Comparison of ENCODE assay signal across 19 cellular contexts in the genomic region with DNA sequence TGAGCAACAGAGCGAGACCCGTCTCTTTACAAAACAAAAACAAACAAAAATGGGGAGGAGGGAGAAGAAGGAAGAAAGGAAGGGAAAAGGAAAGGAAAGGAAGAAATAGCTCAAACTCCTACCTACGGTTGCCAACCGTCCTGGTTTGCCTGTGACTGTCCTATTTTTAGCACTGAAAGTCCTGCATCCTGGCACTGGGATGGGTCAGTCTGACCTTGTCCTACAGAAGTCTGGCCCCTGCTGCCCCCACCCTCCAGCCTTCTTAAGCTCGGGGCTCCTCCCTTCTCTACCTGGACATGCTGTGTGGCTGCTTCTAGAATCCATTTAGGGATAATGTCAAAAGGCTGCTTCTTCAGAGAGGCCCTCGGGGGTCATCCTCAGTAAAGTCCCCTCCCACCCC. TPM values are rescaled to one million over a fixed set of nuclear protein-coding genes. Genes with fewer than 3 reads are reported as not detected.
DNase-seq lines count a peak whose midpoint lies in the region; ATAC-seq lines count a peak whose summit lies in the region.
"Had no signal": no experiment of that assay in that cellular context is flagged by ENCODE, and none has a peak within 500 bp of the region (broad histone marks: within the 10 kb centered on the region; RNA-seq: fewer than 3 reads in every experiment).

No MANE protein-coding gene starts in this region.

- no peaks in the 10 kb centered on the region for H3K27me3 Mint-ChIP-seq in T-helper 1 cell treated with Interleukin-12 subunit alpha and Interleukin-12 subunit beta and Interleukin-4 antibody, amounts not matched to agents 30 μg/mL and 1 μg/mL, for 36 hours (ENCODE audit: low read depth)
- no peaks in the 10 kb centered on the region for H3K27me3 Mint-ChIP-seq in activated T-helper 1 cell treated with anti-CD3 and anti-CD28 coated beads, Interleukin-12 subunit alpha, Interleukin-12 subunit beta, Interleukin-2, Interleukin-4 antibody, amounts not matched to agents 30 ng/mL and 10 ng/mL and 1 ng/mL, durations not matched to agents 14 hours and 24 hours and 36 hours (ENCODE audit: insufficient read depth)
- H3K27me3 Mint-ChIP-seq in memory B cell = no peaks in the 10 kb centered on the region

- peak overlapping the region; percentile 5; the same call in 1 of the 2 replicates for H3K9ac ChIP-seq in BLaER1

- peaks cover 32% of the 10 kb centered on the region for H3K36me3 ChIP-seq in BLaER1

- H3K4me3 Mint-ChIP-seq in T-helper 1 cell treated with Interleukin-12 subunit alpha and Interleukin-12 subunit beta and Interleukin-4 antibody, amounts not matched to agents 30 μg/mL and 1 μg/mL, for 36 hours = peak overlapping the region; percentile 81
- peak overlapping the region; percentile 85 for H3K4me3 Mint-ChIP-seq in activated T-helper 1 cell treated with anti-CD3 and anti-CD28 coated beads, Interleukin-12 subunit alpha, Interleukin-12 subunit beta, Interleukin-2, Interleukin-4 antibody, amounts not matched to agents 30 ng/mL and 10 ng/mL and 1 ng/mL, durations not matched to agents 14 hours and 24 hours and 36 hours
- H3K4me3 Mint-ChIP-seq in memory B cell = peak overlapping the region; percentile 46

- peaks cover 15% of the 10 kb centered on the region; the same call in 1 of the 2 replicates for H4K20me1 ChIP-seq in BLaER1

- ATAC-seq in memory B cell (ENCODE audit: low read depth) (no peak), GM21737 (IDR thresholded peaks at IDR 0.05; ENCODE audit: unreplicated experiment) (no peak), HG02840 (IDR thresholded peaks at IDR 0.05; ENCODE audit: low FRiP score, unreplicated experiment) (no peak)
- ATAC-seq: PC-3, upper lobe of right lung had no signal

- H3K27ac Mint-ChIP-seq in T-helper 1 cell treated with Interleukin-12 subunit alpha and Interleukin-12 subunit beta and Interleukin-4 antibody, amounts not matched to agents 30 μg/mL and 1 μg/mL, for 36 hours = peak overlapping the region; percentile 62
- peak overlapping the region; percentile 77 for H3K27ac Mint-ChIP-seq in activated T-helper 1 cell treated with anti-CD3 and anti-CD28 coated beads, Interleukin-12 subunit alpha, Interleukin-12 subunit beta, Interleukin-2, Interleukin-4 antibody, amounts not matched to agents 30 ng/mL and 10 ng/mL and 1 ng/mL, durations not matched to agents 14 hours and 24 hours and 36 hours
- no peak overlapping the region for H3K27ac Mint-ChIP-seq in memory B cell

- DNase-seq in T-helper 1 cell (no peak), memory B cell (ENCODE audit: low spot score in 2 of 2) (no peak)
- no peak for DNase-seq in activated T-helper 1 cell treated with anti-CD3 and anti-CD28 coated beads, Interleukin-12 subunit alpha, Interleukin-12 subunit beta, Interleukin-2, Interleukin-4 antibody, amounts not matched to agents 30 ng/mL and 10 ng/mL and 1 ng/mL, durations not matched to agents 14 hours and 24 hours and 36 hours (ENCODE audit: low spot score)
- no peak for DNase-seq in activated effector memory CD4-positive, alpha-beta T cell treated with anti-CD3 and anti-CD28 coated beads, Interleukin-2, amount 50 U/mL, for 16 hours
- DNase-seq: caudate nucleus; effector CD8-positive, alpha-beta T cell; MG63; NCI-H2029; NCI-H526; PC-3; spleen; upper lobe of right lung had no signal

- H3K4me1 ChIP-seq in BLaER1 = peaks cover 57% of the 10 kb centered on the region

- no peaks in the 10 kb centered on the region for H3K27me3 ChIP-seq in BLaER1

- H3K9me3 ChIP-seq in BLaER1 = no peaks in the 10 kb centered on the region
- H3K9me3 ChIP-seq: MG63, spleen, upper lobe of right lung had no signal

- H3K9me3 Mint-ChIP-seq in T-helper 1 cell treated with Interleukin-12 subunit alpha and Interleukin-12 subunit beta and Interleukin-4 antibody, amounts not matched to agents 30 μg/mL and 1 μg/mL, for 36 hours = no peaks in the 10 kb centered on the region
- H3K9me3 Mint-ChIP-seq in activated T-helper 1 cell treated with anti-CD3 and anti-CD28 coated beads, Interleukin-12 subunit alpha, Interleukin-12 subunit beta, Interleukin-2, Interleukin-4 antibody, amounts not matched to agents 30 ng/mL and 10 ng/mL and 1 ng/mL, durations not matched to agents 14 hours and 24 hours and 36 hours = no peaks in the 10 kb centered on the region
- peaks cover 1% of the 10 kb centered on the region for H3K9me3 Mint-ChIP-seq in memory B cell

- peaks cover 23% of the 10 kb centered on the region for H3K4me1 Mint-ChIP-seq in T-helper 1 cell treated with Interleukin-12 subunit alpha and Interleukin-12 subunit beta and Interleukin-4 antibody, amounts not matched to agents 30 μg/mL and 1 μg/mL, for 36 hours (ENCODE audit: low read depth)
- peaks cover 39% of the 10 kb centered on the region for H3K4me1 Mint-ChIP-seq in activated T-helper 1 cell treated with anti-CD3 and anti-CD28 coated beads, Interleukin-12 subunit alpha, Interleukin-12 subunit beta, Interleukin-2, Interleukin-4 antibody, amounts not matched to agents 30 ng/mL and 10 ng/mL and 1 ng/mL, durations not matched to agents 14 hours and 24 hours and 36 hours (ENCODE audit: low read depth)
- peaks cover 26% of the 10 kb centered on the region for H3K4me1 Mint-ChIP-seq in memory B cell

- H3K4me2 ChIP-seq in BLaER1 = peak overlapping the region; percentile 97

- H3K36me3 Mint-ChIP-seq in T-helper 1 cell treated with Interleukin-12 subunit alpha and Interleukin-12 subunit beta and Interleukin-4 antibody, amounts not matched to agents 30 μg/mL and 1 μg/mL, for 36 hours (ENCODE audit: low read depth) = peaks cover 11% of the 10 kb centered on the region
- peaks cover 8% of the 10 kb centered on the region for H3K36me3 Mint-ChIP-seq in activated T-helper 1 cell treated with anti-CD3 and anti-CD28 coated beads, Interleukin-12 subunit alpha, Interleukin-12 subunit beta, Interleukin-2, Interleukin-4 antibody, amounts not matched to agents 30 ng/mL and 10 ng/mL and 1 ng/mL, durations not matched to agents 14 hours and 24 hours and 36 hours (ENCODE audit: low read depth)
- peaks cover 16% of the 10 kb centered on the region for H3K36me3 Mint-ChIP-seq in memory B cell

- intact Hi-C loops in activated T-helper 1 cell treated with anti-CD3 and anti-CD28 coated beads, Interleukin-12 subunit alpha, Interleukin-12 subunit beta, Interleukin-2, Interleukin-4 antibody, amounts not matched to agents 30 ng/mL and 10 ng/mL and 1 ng/mL, durations not matched to agents 14 hours and 24 hours and 36 hours (cut with micrococcal nuclease) = loop anchor here (2.0 kb wide), 1 partner anchor 31 kb away; no protein-coding TSS in a partner anchor

- no peak overlapping the region for H3K4me3 ChIP-seq in BLaER1
- H3K4me3 ChIP-seq: MG63, upper lobe of right lung had no signal

- H3K27ac ChIP-seq in BLaER1 = no peak overlapping the region
- H3K27ac ChIP-seq: upper lobe of right lung had no signal

RNA-seq across cellular contexts. Expression of gene STXBP2, which starts 1.2 kb away (rescaled TPM):
- total RNA-seq in activated T-helper 1 cell treated with anti-CD3 and anti-CD28 coated beads, Interleukin-12 subunit alpha, Interleukin-12 subunit beta, Interleukin-2, Interleukin-4 antibody, amounts not matched to agents 30 ng/mL and 10 ng/mL and 1 ng/mL, durations not matched to agents 14 hours and 24 hours and 36 hours = 101 and 102 TPM in 2 replicates

RNA-seq across cellular contexts. Expression of gene PCP2, which starts 2.2 kb away (rescaled TPM):
- total RNA-seq in activated T-helper 1 cell treated with anti-CD3 and anti-CD28 coated beads, Interleukin-12 subunit alpha, Interleukin-12 subunit beta, Interleukin-2, Interleukin-4 antibody, amounts not matched to agents 30 ng/mL and 10 ng/mL and 1 ng/mL, durations not matched to agents 14 hours and 24 hours and 36 hours = 0.34 and 1.4 TPM in 2 replicates
- total RNA-seq: Daoy, PC-3, posterior vena cava, SK-MEL-5 had no signal

RNA-seq across cellular contexts. Expression of gene PET100, which starts 6.1 kb away (rescaled TPM):
- total RNA-seq in activated T-helper 1 cell treated with anti-CD3 and anti-CD28 coated beads, Interleukin-12 subunit alpha, Interleukin-12 subunit beta, Interleukin-2, Interleukin-4 antibody, amounts not matched to agents 30 ng/mL and 10 ng/mL and 1 ng/mL, durations not matched to agents 14 hours and 24 hours and 36 hours = 88.5 and 93.4 TPM in 2 replicates

RNA-seq across cellular contexts. Expression of gene XAB2, which starts 6.3 kb away (rescaled TPM):
- total RNA-seq in activated T-helper 1 cell treated with anti-CD3 and anti-CD28 coated beads, Interleukin-12 subunit alpha, Interleukin-12 subunit beta, Interleukin-2, Interleukin-4 antibody, amounts not matched to agents 30 ng/mL and 10 ng/mL and 1 ng/mL, durations not matched to agents 14 hours and 24 hours and 36 hours = 50.7 and 51.2 TPM in 2 replicates

RNA-seq across cellular contexts. Expression of gene RETN, which starts 33.2 kb away (rescaled TPM):
- not detected in 2 replicates for total RNA-seq in activated T-helper 1 cell treated with anti-CD3 and anti-CD28 coated beads, Interleukin-12 subunit alpha, Interleukin-12 subunit beta, Interleukin-2, Interleukin-4 antibody, amounts not matched to agents 30 ng/mL and 10 ng/mL and 1 ng/mL, durations not matched to agents 14 hours and 24 hours and 36 hours
- total RNA-seq: Daoy, PC-3, SK-MEL-5 had no signal
